8 cellular contexts compared by ENCODE assay signal in the genomic region with DNA sequence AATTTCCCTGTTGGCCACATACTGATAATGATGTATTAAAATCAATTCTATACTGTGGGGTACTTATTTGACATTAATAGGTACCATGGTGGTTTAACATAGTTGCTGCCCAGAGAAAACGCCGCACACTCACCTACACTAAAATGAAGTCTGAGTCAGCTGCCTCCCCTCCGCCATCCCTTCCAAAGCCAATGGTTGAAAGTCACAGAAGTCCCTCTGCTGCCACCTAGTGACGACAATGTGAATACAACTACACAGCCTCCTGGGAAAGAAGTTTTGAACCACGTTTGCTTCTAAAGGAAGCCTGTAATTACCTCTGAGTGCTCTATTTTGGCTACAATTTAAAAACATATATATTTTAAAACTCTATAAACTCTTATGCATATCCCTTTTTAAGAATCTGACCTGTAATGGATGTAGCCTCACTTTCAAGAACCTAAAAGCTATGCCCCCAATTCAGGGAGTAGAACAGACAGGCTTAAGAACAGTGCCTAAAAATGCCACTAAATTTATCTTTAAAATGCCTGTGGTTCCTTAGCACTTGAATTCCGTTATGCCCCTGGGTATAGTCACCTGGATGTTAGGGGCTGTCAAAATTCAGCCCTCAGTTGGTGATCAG. TPM values are rescaled to one million over a fixed set of nuclear protein-coding genes. Genes with fewer than 3 reads are reported as not detected.
DNase-seq lines count a peak whose midpoint lies in the region; ATAC-seq and TF ChIP-seq lines count a peak whose summit lies in the region.

No MANE protein-coding gene starts in this region.

- H3K4me2 ChIP-seq in OCI-LY7 (ENCODE audit: low read length), result peak overlapping the region; percentile 10; the same call in 1 of the 2 replicates

- no peaks in the 10 kb centered on the region for H3K79me2 ChIP-seq in OCI-LY7 (ENCODE audit: insufficient read depth, low read depth, low read length)

- CTCF ChIA-PET in OCI-LY7 (lab: Charles Lee; ENCODE audit: unreplicated experiment), result no interaction called here

- peak overlapping the region in 1 of 10 donors; percentile 2 for H3K4me3 Mint-ChIP-seq in naive thymus-derived CD8-positive, alpha-beta T cell

- no peaks in the 10 kb centered on the region for H3K36me3 ChIP-seq in OCI-LY7 (ENCODE audit: insufficient read depth, low read length)

- POLR2A ChIA-PET in OCI-LY7 (lab: Charles Lee), result interaction anchor here (0.6 kb wide), 1 partner anchor 365 kb away, joined by 3 read pairs; no protein-coding TSS in a partner anchor
- POLR2A ChIA-PET in naive thymus-derived CD8-positive, alpha-beta T cell (lab: Charles Lee), result no interaction called here

- H3K27ac ChIP-seq in C4-2B (no peak overlapping the region), OCI-LY7 (ENCODE audit: low read depth, low read length, poor library complexity, severe bottlenecking) (no peak overlapping the region)

- peaks cover 4% of the 10 kb centered on the region; the same call in 1 of the 2 replicates for H3K9me3 ChIP-seq in OCI-LY7 (ENCODE audit: low read length)

- H3K9me3 Mint-ChIP-seq in naive thymus-derived CD8-positive, alpha-beta T cell, result no peaks in the 10 kb centered on the region

- peaks cover 0 to 13% (median 3%) of the 10 kb centered on the region in 5 donors for H3K27me3 Mint-ChIP-seq in naive thymus-derived CD8-positive, alpha-beta T cell

- in situ Hi-C loops in KBM-7 (cut with MboI; ENCODE audit: low pct_unique_long_range_greater_than_20kb, low sequenced_read_pairs), result no loop called here

- H3K4me3 ChIP-seq in OCI-LY7 (ENCODE audit: low read depth, low read length, poor library complexity, severe bottlenecking), result no peak overlapping the region
- no peak overlapping the region for H3K4me3 ChIP-seq in epithelial cell of proximal tubule (ENCODE audit: low read depth, low read length)

- peaks cover 31% of the 10 kb centered on the region for H3K4me1 ChIP-seq in OCI-LY7 (ENCODE audit: insufficient read depth, low read length, poor library complexity, severe bottlenecking)

- BruUV-seq in OCI-LY7 (replicated peaks; lab: Mats Ljungman, UMichigan), result no TSS peak

- intact Hi-C loops in OCI-LY7 (cut with micrococcal nuclease; ENCODE audit: unreplicated experiment), result loop anchor here (1.0 to 5.0 kb wide), 3 partner anchors 21 to 414 kb away; a partner anchor contains a TSS

- H3K9me2 ChIP-seq in OCI-LY7 (ENCODE audit: insufficient read depth, low read length), result no peaks in the 10 kb centered on the region

- H3K27ac Mint-ChIP-seq in naive thymus-derived CD8-positive, alpha-beta T cell, result no peak overlapping the region

- H2AFZ ChIP-seq in OCI-LY7 (ENCODE audit: low read length), result peak overlapping the region; percentile 88

- peak; percentile 84 for DNase-seq in KBM-7
- DNase-seq in OCI-LY7 (ENCODE audit: low spot score), result peak; percentile 80
- peak; percentile 77 for DNase-seq in activated CD8-positive, alpha-beta memory T cell treated with anti-CD3 and anti-CD28 coated beads, Interleukin-2, amount 50 U/mL, for 4 hours
- peak; percentile 53 for DNase-seq in epithelial cell of proximal tubule (ENCODE audit: low read depth)
- peak; percentile 48 to 87 (median 74) for DNase-seq in naive thymus-derived CD8-positive, alpha-beta T cell
- DNase-seq in stimulated activated CD8-positive, alpha-beta memory T cell treated with anti-CD3 and anti-CD28 coated beads, Interleukin-7, amount 100 ng/mL, for 4 hours (ENCODE audit: low read depth in 2 of 2), result peak; percentile 59 to 77

- H4K20me1 ChIP-seq in OCI-LY7 (ENCODE audit: insufficient read depth, low read length), result no peaks in the 10 kb centered on the region

- H3K36me3 Mint-ChIP-seq in naive thymus-derived CD8-positive, alpha-beta T cell, result no peaks in the 10 kb centered on the region

- peaks cover 2 to 9% (median 3%) of the 10 kb centered on the region in 4 donors for H3K4me1 Mint-ChIP-seq in naive thymus-derived CD8-positive, alpha-beta T cell

- peak; percentile 93 for TF ChIP-seq CTCF in C4-2B (conservative IDR thresholded peaks at IDR 0.05)
- TF ChIP-seq CTCF in OCI-LY7 (conservative IDR thresholded peaks at IDR 0.05; ENCODE audit: low read length), result peak; percentile 95
- TF ChIP-seq CTCF in epithelial cell of proximal tubule (conservative IDR thresholded peaks at IDR 0.05; ENCODE audit: low read depth, low read length), result peak; percentile 88

- peak; percentile 78 for ATAC-seq in GM19463 (IDR thresholded peaks at IDR 0.05; ENCODE audit: unreplicated experiment)
- ATAC-seq in naive thymus-derived CD8-positive, alpha-beta T cell, result peak; percentile 94 to 99

RNA-seq across cellular contexts. Expression of a gene that starts 20.6 kb away (rescaled TPM):
- 49.3 and 60.8 TPM in 2 replicates for total RNA-seq in OCI-LY7 (2014; rRNA removed; shearing (Covaris generic))
- total RNA-seq in OCI-LY7 (2022) (45.8 and 50.4 TPM in 2 replicates), epithelial cell of proximal tubule (88.3 and 120 TPM in 2 replicates)
- total RNA-seq in naive thymus-derived CD8-positive, alpha-beta T cell, result 10 to 100 TPM; 61.3 to 62.4 TPM
- polyA plus RNA-seq in naive thymus-derived CD8-positive, alpha-beta T cell, result 10 to 100 TPM; 66.3 to 83.4 (median 78.5) TPM
